Comparison of ENCODE assay signal across 25 cellular contexts in genomic region chr12:46438256-46438655, GRCh38.
"Had no signal": no experiment of that assay in that cellular context is flagged by ENCODE, and none has a peak within 500 bp of the region (broad histone marks: within the 10 kb centered on the region; RNA-seq: fewer than 3 reads in every experiment).

No MANE protein-coding gene starts in this region.

- DNase-seq: activated B cell treated with CpG ODN at 0.5 μM for 24 hours; activated CD4-positive, alpha-beta T cell treated with anti-CD3 and anti-CD28 coated beads for 1 hour; activated CD4-positive, alpha-beta T cell treated with anti-CD3 and anti-CD28 coated beads, Interleukin-2, amount 10 ng/mL, durations not matched to agents 24 days and 14 days; activated CD4-positive, alpha-beta T cell treated with anti-CD3 and anti-CD28 coated beads, Interleukin-2, amount 50 U/mL, for 48 hours; activated CD8-positive, alpha-beta memory T cell treated with anti-CD3 and anti-CD28 coated beads, Interleukin-2, amount 10 ng/mL, durations not matched to agents 7 days and 5 days; activated effector memory CD4-positive, alpha-beta T cell treated with Interleukin-2 at 50 U/mL for 16 hours; activated naive CD4-positive, alpha-beta T cell; activated T-cell treated with anti-CD3 and anti-CD28 coated beads, Interleukin-2, amount 50 U/mL, for 24 hours; body of pancreas; central memory CD4-positive, alpha-beta T cell; Kasumi-1; NCI-H1105 treated with DMSO at 0.1 percent for 48 hours; NCI-H1436 treated with DMSO at 0.1 percent for 48 hours; NCI-H187; NCI-H2081; NCI-H510A treated with DMSO at 0.1 percent for 48 hours; NCI-H69; PC-9; T-cell; T-helper 2 cell; T1000 had no signal

- H3K27ac ChIP-seq: ascending aorta, body of pancreas, PC-9, SK-N-MC had no signal

- H3K27me3 ChIP-seq: ascending aorta, body of pancreas had no signal

- H3K36me3 ChIP-seq: ascending aorta had no signal

- H3K9me3 ChIP-seq: ascending aorta, body of pancreas had no signal

- FAIRE-seq: bronchial epithelial cell had no signal

- H3K4me3 ChIP-seq: ascending aorta, body of pancreas, PC-9, SK-N-MC had no signal

- H3K4me2 ChIP-seq: PC-9 had no signal

- H2AFZ ChIP-seq: PC-9 had no signal

- H3K4me1 ChIP-seq: ascending aorta, body of pancreas had no signal

- ATAC-seq: activated CD8-positive, alpha-beta memory T cell treated with anti-CD3 and anti-CD28 coated beads, Interleukin-2, amount 10 ng/mL, durations not matched to agents 7 days and 5 days; body of pancreas; Right ventricle myocardium inferior; T-cell had no signal
